Comparison of ENCODE assay signal across 8 cellular contexts in the genomic region with DNA sequence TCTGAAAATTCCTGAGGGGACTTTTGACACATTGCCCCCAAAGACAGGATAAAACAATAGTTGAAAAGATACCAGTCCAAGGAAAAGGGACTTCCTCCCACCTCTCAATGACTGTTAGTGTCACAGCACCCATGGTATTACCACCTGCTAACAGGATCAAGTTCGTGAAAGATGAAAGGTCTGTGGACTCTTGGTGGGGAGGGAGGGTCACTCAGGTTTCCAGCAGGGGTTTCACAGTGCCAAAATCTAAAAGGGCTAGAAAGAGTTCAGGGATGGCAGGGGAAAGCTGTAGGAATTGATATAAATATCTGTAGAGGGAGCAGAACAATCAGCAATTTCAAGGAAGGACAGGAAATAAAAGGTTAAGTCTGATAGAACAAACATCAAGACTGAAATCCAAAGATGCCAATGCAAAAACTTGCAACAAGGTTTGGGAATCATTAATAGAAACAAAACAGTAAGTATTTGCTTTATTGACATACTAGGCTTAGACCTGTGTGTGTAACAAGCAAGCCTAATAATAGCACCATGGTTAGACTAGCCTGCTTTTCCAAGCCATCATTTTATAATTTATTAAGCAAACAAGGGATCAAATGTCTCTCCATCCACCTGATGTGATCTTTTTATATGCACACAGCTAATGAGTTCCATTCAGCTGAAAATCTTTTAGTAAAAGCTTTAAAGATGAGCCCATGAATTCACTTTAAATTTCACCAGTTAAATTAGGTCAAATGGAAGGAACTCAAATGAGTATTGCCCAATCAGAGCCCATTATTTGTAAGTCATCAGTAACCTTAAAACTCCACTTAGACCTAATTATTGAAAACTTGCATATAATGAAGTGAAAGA. TPM values are rescaled to one million over a fixed set of nuclear protein-coding genes. Genes with fewer than 3 reads are reported as not detected.
DNase-seq lines count a peak whose midpoint lies in the region; ATAC-seq and TF ChIP-seq lines count a peak whose summit lies in the region.

No MANE protein-coding gene starts in this region.

- ATAC-seq in HG02678 (IDR thresholded peaks at IDR 0.05; ENCODE audit: unreplicated experiment) (no peak), HG03342 (IDR thresholded peaks at IDR 0.05; ENCODE audit: unreplicated experiment) (no peak)

- TF ChIP-seq CTCF in AG09309 (IDR thresholded peaks at IDR 0.05; ENCODE audit: control insufficient read depth, insufficient read depth, low read depth, low read length, missing control alignments) (no peak), brain microvascular endothelial cell (IDR thresholded peaks at IDR 0.05; ENCODE audit: low read depth, low read length, missing control alignments) (no peak)

- H3K36me3 ChIP-seq in HUES64 (ENCODE audit: insufficient read depth, low read length) (peaks cover 78% of the 10 kb centered on the region), brain microvascular endothelial cell (replicated peaks) (peaks cover 74% of the 10 kb centered on the region), mucosa of rectum (ENCODE audit: control insufficient read depth in 2 of 2, insufficient read depth in 2 of 2, low read length in 2 of 2) (peaks cover 45 to 48% of the 10 kb centered on the region in 2 donors)

- H3K27me3 ChIP-seq in HUES64 (ENCODE audit: insufficient read depth, low read length), result no peaks in the 10 kb centered on the region
- no peaks in the 10 kb centered on the region for H3K27me3 ChIP-seq in brain microvascular endothelial cell (replicated peaks)
- H3K27me3 ChIP-seq in mucosa of rectum (ENCODE audit: control insufficient read depth in 2 of 2, insufficient read depth in 2 of 2, low read length in 2 of 2), result no peaks in the 10 kb centered on the region

- peak overlapping the region; percentile 92 for H3K4me3 ChIP-seq in AG09309 (ENCODE audit: control insufficient read depth, low read depth, low read length)
- H3K4me3 ChIP-seq in HUES64 (ENCODE audit: low read length), result peak overlapping the region; percentile 99
- H3K4me3 ChIP-seq in brain microvascular endothelial cell (ENCODE audit: low read depth, low read length), result peak overlapping the region; percentile 100
- peak overlapping the region; percentile 84 to 94 for H3K4me3 ChIP-seq in mucosa of rectum (ENCODE audit: low read length in 2 of 2)

- in situ Hi-C loops in brain microvascular endothelial cell (cut with HindIII; ENCODE audit: low pct_ligation_motif_present, low sequenced_read_pairs), result no loop called here

- WGBS in HUES64, result 32% methylated on average over 1 of the region's 1 CpG

- DNase-seq in AG09309 (ENCODE audit: low read depth) (no peak), brain microvascular endothelial cell (no peak), epidermal melanocyte (ENCODE audit: insufficient read length, low spot score) (no peak), glomerular visceral epithelial cell (ENCODE audit: extremely low spot score) (no peak)

- no peaks in the 10 kb centered on the region for H3K9me3 ChIP-seq in HUES64 (ENCODE audit: insufficient read depth, low read depth, low read length)
- no peaks in the 10 kb centered on the region for H3K9me3 ChIP-seq in mucosa of rectum (ENCODE audit: control insufficient read depth in 2 of 2, low read length in 2 of 2)

- H3K4me1 ChIP-seq in HUES64 (ENCODE audit: insufficient read depth, low read length), result peaks cover 37% of the 10 kb centered on the region
- peaks cover 43 to 44% of the 10 kb centered on the region in 2 donors for H3K4me1 ChIP-seq in mucosa of rectum (ENCODE audit: control insufficient read depth in 2 of 2, insufficient read depth in 2 of 2, low read length in 2 of 2)

- H3K9ac ChIP-seq in HUES64 (ENCODE audit: low read depth, low read length) (peak overlapping the region; percentile 99), mucosa of rectum (ENCODE audit: low read depth in 1 of 2, low read length in 2 of 2) (peak overlapping the region; percentile 93 to 100)

- peak overlapping the region; percentile 16; the same call in 1 of the 2 replicates for H3K27ac ChIP-seq in HUES64 (ENCODE audit: low read depth, low read length)
- peak overlapping the region; percentile 97 for H3K27ac ChIP-seq in brain microvascular endothelial cell
- H3K27ac ChIP-seq in mucosa of rectum (ENCODE audit: low read depth in 2 of 2, low read length in 2 of 2), result peak overlapping the region; percentile 75 to 95

RNA-seq across cellular contexts. Expression of a gene that starts 3.7 kb away (rescaled TPM):
- polyA plus RNA-seq in HUES64 (2013, experiment 1 of 2), result 126 TPM
- polyA plus RNA-seq in HUES64 (2013, experiment 2 of 2), result 126 TPM

RNA-seq across cellular contexts. Expression of a gene that starts 26.5 kb away (rescaled TPM):
- polyA plus RNA-seq in HUES64 (2013, experiment 1 of 2), result 1.1 TPM
- 1.5 TPM for polyA plus RNA-seq in HUES64 (2013, experiment 2 of 2)

RNA-seq across cellular contexts. Expression of a gene that starts 53.7 kb away (rescaled TPM):
- polyA plus RNA-seq in HUES64 (2013, experiment 1 of 2), result 173 TPM
- polyA plus RNA-seq in HUES64 (2013, experiment 2 of 2), result 161 TPM

Comparison
In these comparisons a context has a peak if more than half of its experiments do, and no peak if none do; other contexts are left out.
1. H3K27ac ChIP-seq: peak in every context shown above with its lines; median percentile 97 in brain microvascular endothelial cell; 85 in mucosa of rectum; 16 in HUES64.